ENCODE assay signal across 12 cellular contexts in genomic region chr16:56195151-56195550, GRCh38. TPM values are rescaled to one million over a fixed set of nuclear protein-coding genes. Genes with fewer than 3 reads are reported as not detected.
DNase-seq lines count a peak whose midpoint lies in the region; ATAC-seq, FAIRE-seq and TF ChIP-seq lines count a peak whose summit lies in the region.
"Had no signal": no experiment of that assay in that cellular context is flagged by ENCODE, and none has a peak within 500 bp of the region (broad histone marks: within the 10 kb centered on the region; RNA-seq: fewer than 3 reads in every experiment).

No MANE protein-coding gene starts in this region.

- no peak overlapping the region for H3K4me3 Mint-ChIP-seq in osteocyte (ENCODE audit: unreplicated experiment)
- H3K4me3 Mint-ChIP-seq: activated CD4-positive, alpha-beta memory T cell treated with anti-CD3 and anti-CD28 coated beads, Interleukin-2, amount 10 ng/mL, durations not matched to agents 7 days and 5 days had no signal

- H3K27me3 Mint-ChIP-seq in osteocyte (ENCODE audit: unreplicated experiment), result peaks cover 86% of the 10 kb centered on the region

- no peak for FAIRE-seq in GM19239 (lab: Jason Lieb, UNC)
- FAIRE-seq: astrocyte had no signal

- H3K36me3 ChIP-seq in BE2C, result peaks cover 49% of the 10 kb centered on the region

- DNase-seq in BE2C (no peak), M059J (ENCODE audit: low read depth) (peak; percentile 93), NCI-H446 treated with DMSO at 0.1 percent for 48 hours (lab: John Stamatoyannopoulos, UW) (peak; percentile 4), hypothalamus (lab: John Stamatoyannopoulos, UW) (peak in 28 of 51 donors; percentile 7 to 75 (median 40)), NCI-H226 (no peak), osteocyte (ENCODE audit: extremely low spot score, unreplicated experiment) (no peak), GM19239 (ENCODE audit: insufficient read length, low spot score) (no peak)
- DNase-seq: activated CD4-positive, alpha-beta memory T cell treated with anti-CD3 and anti-CD28 coated beads, Interleukin-2, amount 10 ng/mL, durations not matched to agents 7 days and 5 days; DND-41 had no signal

- no peaks in the 10 kb centered on the region for H3K36me3 Mint-ChIP-seq in osteocyte (ENCODE audit: unreplicated experiment)

- peaks cover 11% of the 10 kb centered on the region for H3K4me1 ChIP-seq in BE2C

- no peak overlapping the region for H3K27ac Mint-ChIP-seq in osteocyte (ENCODE audit: unreplicated experiment)
- H3K27ac Mint-ChIP-seq: activated CD4-positive, alpha-beta memory T cell treated with anti-CD3 and anti-CD28 coated beads, Interleukin-2, amount 10 ng/mL, durations not matched to agents 7 days and 5 days; progenitor cell of endocrine pancreas had no signal

- ATAC-seq in GM18502 (IDR thresholded peaks at IDR 0.05; ENCODE audit: poor library complexity, unreplicated experiment), result no peak

- H3K27me3 ChIP-seq in BE2C, result no peaks in the 10 kb centered on the region

- H3K4me3 ChIP-seq in BE2C (ENCODE audit: low read depth, low read length), result peak overlapping the region; percentile 74; the same call in 1 of the 2 replicates

- peaks cover 14% of the 10 kb centered on the region for H3K4me1 Mint-ChIP-seq in osteocyte (ENCODE audit: unreplicated experiment)

- TF ChIP-seq CTCF in BE2C (IDR thresholded peaks at IDR 0.05; ENCODE audit: low read depth, low read length) (no peak), osteocyte (IDR thresholded peaks at IDR 0.05) (no peak)

- H3K9me3 Mint-ChIP-seq in osteocyte (ENCODE audit: unreplicated experiment), result no peaks in the 10 kb centered on the region
- H3K9me3 Mint-ChIP-seq: activated CD4-positive, alpha-beta memory T cell treated with anti-CD3 and anti-CD28 coated beads, Interleukin-2, amount 10 ng/mL, durations not matched to agents 7 days and 5 days had no signal

- no peaks in the 10 kb centered on the region for H3K9me3 ChIP-seq in BE2C

RNA-seq across cellular contexts. Expression of gene GNAO1, which starts 3.9 kb away (rescaled TPM):
- 116 TPM for polyA plus RNA-seq in BE2C (2012; ENCODE audit: insufficient read depth, insufficient read length, low read depth)
- total RNA-seq in M059J (2014; rRNA removed; shearing (Covaris generic)), result 3.2 and 10.9 TPM in 2 replicates
- total RNA-seq in osteocyte, result 0.56 and 0.65 TPM in 2 replicates

Comparison
In these comparisons a context has a peak if more than half of its experiments do, and no peak if none do; other contexts are left out.
1. DNase-seq: peak in M059J (single experiment), NCI-H446 treated with DMSO at 0.1 percent for 48 hours (single experiment) and hypothalamus (28 of 51); none in BE2C (single experiment), NCI-H226 (single experiment), osteocyte (single experiment) and GM19239 (single experiment).